Comparison of ENCODE assay signal across 12 cellular contexts in the genomic region with DNA sequence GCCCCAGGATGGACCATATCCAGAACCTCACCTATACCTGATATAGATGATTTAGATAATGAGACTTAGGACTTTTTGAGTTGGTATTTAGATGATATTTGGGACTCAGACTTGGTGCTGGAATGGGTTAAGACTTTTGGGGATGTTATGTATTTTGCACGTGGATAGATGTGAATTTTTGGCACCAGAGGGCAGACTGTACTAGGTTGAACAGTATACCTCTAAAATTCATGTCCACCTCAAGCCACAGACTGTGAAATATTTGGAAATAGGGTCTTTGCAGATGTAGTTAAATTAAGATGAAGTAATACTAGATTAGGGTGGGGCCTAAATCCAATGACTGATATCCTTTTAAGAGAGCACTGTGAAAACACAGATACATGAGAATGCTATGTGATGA. TPM values are rescaled to one million over a fixed set of nuclear protein-coding genes. Genes with fewer than 3 reads are reported as not detected.
A peak's percentile ranks its signal among the peaks of the same experiment; 100 is the strongest.
DNase-seq lines count a peak whose midpoint lies in the region; ATAC-seq and TF ChIP-seq lines count a peak whose summit lies in the region.
"Had no signal": no experiment of that assay in that cellular context is flagged by ENCODE, and none has a peak within 500 bp of the region (broad histone marks: within the 10 kb centered on the region; RNA-seq: fewer than 3 reads in every experiment).

No MANE protein-coding gene starts in this region.

- POLR2A ChIA-PET in PC-3 (lab: Charles Lee; ENCODE audit: unreplicated experiment) = no interaction called here

- DNase-seq in cardiac muscle cell (ENCODE audit: low read depth in 1 of 2, low spot score in 1 of 2) = peak; percentile 13 to 14
- DNase-seq in Right ventricle myocardium superior = no peak
- DNase-seq in PC-3 = peak; percentile 10
- DNase-seq in epithelial cell of esophagus (ENCODE audit: low read depth) = peak; percentile 21
- no peak for DNase-seq in retinal pigment epithelial cell (ENCODE audit: low read depth)
- DNase-seq in SKM-1 treated with dmso at 0.1 percent for 144 hours (lab: John Stamatoyannopoulos, UW; ENCODE audit: unreplicated experiment) = no peak
- DNase-seq in lower leg skin (ENCODE audit: low spot score in 2 of 2) = no peak
- DNase-seq: activated CD4-positive, alpha-beta memory T cell treated with anti-CD3 and anti-CD28 coated beads for 36 hours; nephron progenitor cell; stimulated activated CD4-positive, alpha-beta T cell treated with anti-CD3 and anti-CD28 coated beads, Interleukin-4, amount 100 ng/mL, for 4 hours; transverse colon had no signal

- H3K27ac ChIP-seq in cardiac muscle cell (no peak overlapping the region), PC-3 (ENCODE audit: low read length) (no peak overlapping the region)
- H3K27ac ChIP-seq: transverse colon had no signal

- H3K4me1 ChIP-seq in cardiac muscle cell (ENCODE audit: low read depth) (no peaks in the 10 kb centered on the region), PC-3 (ENCODE audit: insufficient read depth, low read length) (no peaks in the 10 kb centered on the region)
- H3K4me1 ChIP-seq: transverse colon had no signal

- no peak for ATAC-seq in Right ventricle myocardium superior (ENCODE audit: poor library complexity)
- ATAC-seq in PC-3 = peak; percentile 33; the same call in 1 of the 2 replicates
- ATAC-seq in HG03565 (IDR thresholded peaks at IDR 0.05; ENCODE audit: unreplicated experiment) = no peak

- H3K79me2 ChIP-seq in PC-3 (ENCODE audit: low read length) = no peaks in the 10 kb centered on the region

- TF ChIP-seq CTCF in cardiac muscle cell (IDR thresholded peaks at IDR 0.05; ENCODE audit: low read depth, low read length) (no peak), PC-3 (conservative IDR thresholded peaks at IDR 0.05; ENCODE audit: low read depth, low read length) (peak; percentile 49), epithelial cell of esophagus (IDR thresholded peaks at IDR 0.05; ENCODE audit: insufficient read depth, low read depth, low read length, missing control alignments) (peak; percentile 31), retinal pigment epithelial cell (conservative IDR thresholded peaks at IDR 0.05; ENCODE audit: low read depth, low read length) (peak; percentile 19), lower leg skin (IDR thresholded peaks at IDR 0.05) (no peak)

- H3K4me3 ChIP-seq in cardiac muscle cell (no peak overlapping the region), PC-3 (ENCODE audit: low read length) (no peak overlapping the region), epithelial cell of esophagus (ENCODE audit: low read length) (no peak overlapping the region), retinal pigment epithelial cell (ENCODE audit: low read length) (no peak overlapping the region), lower leg skin (ENCODE audit: low read depth, poor library complexity, severe bottlenecking) (no peak overlapping the region)
- H3K4me3 ChIP-seq: transverse colon had no signal

- CTCF ChIA-PET in PC-3 (lab: Charles Lee) = interaction anchor here (0.6 kb wide), 1 partner anchor 16 kb away, joined by 3 read pairs; a partner anchor contains a TSS

- no peaks in the 10 kb centered on the region for H3F3A ChIP-seq in PC-3 (ENCODE audit: low read length, unreplicated experiment)

- 12 to 17% methylated on average over 1 of the region's 1 CpG for WGBS in lower leg skin, 2 donors

- H3K9me2 ChIP-seq in PC-3 (replicated peaks; ENCODE audit: low read length) = no peaks in the 10 kb centered on the region

- intact Hi-C loops in Right ventricle myocardium superior (cut with DNase I) = no loop called here
- intact Hi-C loops in PC-3 (cut with micrococcal nuclease) = no loop called here
- intact Hi-C loops in lower leg skin (cut with DNase I; ENCODE audit: low total_unique reads) = no loop called here

- H3K27me3 ChIP-seq in cardiac muscle cell (no peaks in the 10 kb centered on the region), PC-3 (ENCODE audit: low read length) (no peaks in the 10 kb centered on the region)
- H3K27me3 ChIP-seq: transverse colon had no signal

- H3K9me3 ChIP-seq in cardiac muscle cell (ENCODE audit: low read depth) (no peaks in the 10 kb centered on the region), PC-3 (ENCODE audit: low read length) (no peaks in the 10 kb centered on the region)
- H3K9me3 ChIP-seq: transverse colon had no signal

- no peak overlapping the region for H2AFZ ChIP-seq in PC-3 (ENCODE audit: low read length)

- H3K36me3 ChIP-seq in cardiac muscle cell (peaks cover 26% of the 10 kb centered on the region), PC-3 (ENCODE audit: low read depth, low read length) (no peaks in the 10 kb centered on the region; the same call in 1 of the 2 replicates)
- H3K36me3 ChIP-seq: transverse colon had no signal

- no peak overlapping the region for H3K9ac ChIP-seq in PC-3 (ENCODE audit: low read length)

- BruUV-seq in PC-3 (replicated peaks; lab: Mats Ljungman, UMichigan) = no TSS peak

- no peak overlapping the region for H3K4me2 ChIP-seq in PC-3 (ENCODE audit: low read length)

- no peaks in the 10 kb centered on the region for H4K20me1 ChIP-seq in PC-3 (ENCODE audit: low read length)

- no peak for TF ChIP-seq POLR2A in lower leg skin (IDR thresholded peaks at IDR 0.05)

RNA-seq across cellular contexts. Expression of a gene that starts 15.6 kb away (rescaled TPM):
- total RNA-seq in cardiac muscle cell (16.9 and 40.7 TPM in 2 replicates), Right ventricle myocardium superior (16.9 TPM), PC-3 (2014; rRNA removed) (12.8 and 14.2 TPM in 2 replicates), lower leg skin (10 to 100 TPM; 10.5 to 23.5 (median 19.7) TPM)
- polyA plus RNA-seq in cardiac muscle cell = 43.2 and 43.5 TPM in 2 replicates

Comparison
In these comparisons a context has a peak if more than half of its experiments do, and no peak if none do; other contexts are left out.
1. DNase-seq: peak in cardiac muscle cell (2 of 2), PC-3 (single experiment) and epithelial cell of esophagus (single experiment); none in Right ventricle myocardium superior (single experiment), retinal pigment epithelial cell (single experiment), SKM-1 treated with dmso at 0.1 percent for 144 hours (single experiment) and lower leg skin (0 of 2).
2. CTCF ChIP-seq: peak in PC-3 (single experiment), epithelial cell of esophagus (single experiment) and retinal pigment epithelial cell (single experiment); none in cardiac muscle cell (single experiment) and lower leg skin (0 of 3).